Comparison of ENCODE assay signal across 1 cellular context in the genomic region with DNA sequence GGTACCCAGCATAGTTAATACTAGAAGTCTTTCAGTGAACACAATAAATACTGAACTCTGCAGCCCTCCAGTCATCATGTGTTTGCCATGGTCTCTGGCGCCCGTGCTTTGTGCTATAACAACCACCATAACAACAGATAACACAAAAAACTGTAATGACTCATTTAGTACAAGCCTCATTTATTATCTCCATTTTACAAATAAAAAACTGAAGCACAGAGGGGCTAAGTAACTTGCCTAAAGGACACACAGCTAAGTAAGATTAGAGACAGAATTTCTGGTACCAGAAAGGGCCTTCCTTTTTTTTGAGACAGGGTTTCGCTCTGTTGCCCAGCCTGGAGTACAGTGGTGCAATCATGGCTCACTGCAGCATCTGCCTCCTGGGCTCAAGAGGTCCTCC.
TF ChIP-seq lines count a peak whose summit lies in the region.

No MANE protein-coding gene starts in this region.

TF ChIP-seq in IMR-90, 13 proteins besides CTCF, POLR2A, EP300 and RAD21 (continued from another document):
- TF ChIP-seq, protein P1, sequence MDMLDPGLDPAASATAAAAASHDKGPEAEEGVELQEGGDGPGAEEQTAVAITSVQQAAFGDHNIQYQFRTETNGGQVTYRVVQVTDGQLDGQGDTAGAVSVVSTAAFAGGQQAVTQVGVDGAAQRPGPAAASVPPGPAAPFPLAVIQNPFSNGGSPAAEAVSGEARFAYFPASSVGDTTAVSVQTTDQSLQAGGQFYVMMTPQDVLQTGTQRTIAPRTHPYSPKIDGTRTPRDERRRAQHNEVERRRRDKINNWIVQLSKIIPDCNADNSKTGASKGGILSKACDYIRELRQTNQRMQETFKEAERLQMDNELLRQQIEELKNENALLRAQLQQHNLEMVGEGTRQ (IDR thresholded peaks at IDR 0.05; ENCODE audit: low read depth, low read length): no peak
- TF ChIP-seq BHLHE40 (IDR thresholded peaks at IDR 0.05; ENCODE audit: low read depth, low read length) (peak; percentile 79), SMC3 (IDR thresholded peaks at IDR 0.05; ENCODE audit: low read depth, low read length) (no peak)
TF ChIP-seq in IMR-90: peak in this region for 2.
